In genomic region chr2:200376422-200377142, GRCh38 we compare ENCODE assay signal across 9 cellular contexts.
DNase-seq lines count a peak whose midpoint lies in the region; ATAC-seq and TF ChIP-seq lines count a peak whose summit lies in the region.
"Had no signal": no experiment of that assay in that cellular context is flagged by ENCODE, and none has a peak within 500 bp of the region (broad histone marks: within the 10 kb centered on the region; RNA-seq: fewer than 3 reads in every experiment).

No MANE protein-coding gene starts in this region.

- H3K9me2 ChIP-seq in MM.1S (replicated peaks; ENCODE audit: insufficient read depth, low read length), result no peaks in the 10 kb centered on the region

- intact Hi-C loops in Right ventricle myocardium superior (cut with DNase I) (no loop called here), gastrocnemius medialis (cut with DNase I; ENCODE audit: low total_unique reads) (loop anchor here (1.0 to 5.0 kb wide), 3 partner anchors 56 to 741 kb away; partner anchors contain the start of genes CFLAR and SPATS2L)

- in situ Hi-C loops in gastrocnemius medialis (cut with MboI; ENCODE audit: low sequenced_read_pairs in 4 of 4), result loop anchor here in 1 of 4 donors (10.0 kb wide), 1 partner anchor 62 kb away; no protein-coding TSS in a partner anchor

- H3K4me3 ChIP-seq in MM.1S (ENCODE audit: low read length) (no peak overlapping the region; the same call in 1 of the 2 replicates), gastrocnemius medialis (no peak overlapping the region)

- H4K20me1 ChIP-seq in MM.1S (ENCODE audit: insufficient read depth, low read length), result no peaks in the 10 kb centered on the region

- peaks cover 78% of the 10 kb centered on the region for H3K79me2 ChIP-seq in MM.1S (ENCODE audit: low read length)

- H3K4me1 ChIP-seq in MM.1S (ENCODE audit: low read length), result peaks cover 75% of the 10 kb centered on the region
- peaks cover 53 to 74% of the 10 kb centered on the region in 2 donors for H3K4me1 ChIP-seq in gastrocnemius medialis

- H3K4me2 ChIP-seq in MM.1S (ENCODE audit: low read depth, low read length), result peak overlapping the region; percentile 81

- TF ChIP-seq CTCF in MM.1S (IDR thresholded peaks at IDR 0.05; ENCODE audit: low read length) (no peak), gastrocnemius medialis (IDR thresholded peaks at IDR 0.05 in 4 of 5, conservative IDR thresholded peaks at IDR 0.05 in 1 of 5) (peak in 1 of 5 experiments; percentile 21)

- peak overlapping the region; percentile 79 for H3K27ac ChIP-seq in MM.1S (ENCODE audit: low read length)
- peak overlapping the region; percentile 85 to 91 (median 87) for H3K27ac ChIP-seq in gastrocnemius medialis

- DNase-seq in NCI-H1092 treated with DMSO at 0.1 percent for 48 hours (lab: John Stamatoyannopoulos, UW), result peak; percentile 35
- DNase-seq in NCI-H1092 (lab: John Stamatoyannopoulos, UW), result no peak
- DNase-seq in MM.1S, result peak; percentile 86
- DNase-seq in Right ventricle myocardium superior, result no peak
- peak; percentile 93 to 96 for DNase-seq in gastrocnemius medialis
- DNase-seq in stimulated activated CD4-positive, alpha-beta T cell treated with anti-CD3 and anti-CD28 coated beads, Interleukin-12 subunit alpha, Interleukin-12 subunit beta, amount 100 ng/mL, for 4 hours, result no peak
- no peak for DNase-seq in OCI-M2 (lab: John Stamatoyannopoulos, UW; ENCODE audit: unreplicated experiment)
- DNase-seq: NCI-H1048 had no signal

- peaks cover 62% of the 10 kb centered on the region for H3F3A ChIP-seq in MM.1S (ENCODE audit: insufficient read depth, low read length)

- H2AFZ ChIP-seq in MM.1S (ENCODE audit: low read length), result peak overlapping the region; percentile 11; the same call in 1 of the 2 replicates

- no peaks in the 10 kb centered on the region for H3K27me3 ChIP-seq in MM.1S (replicated peaks; ENCODE audit: insufficient read depth, low read length)
- H3K27me3 ChIP-seq in gastrocnemius medialis, result no peaks in the 10 kb centered on the region

- H3K9ac ChIP-seq in MM.1S (ENCODE audit: low read length), result peak overlapping the region; percentile 19; the same call in 1 of the 2 replicates

- H3K9me3 ChIP-seq in MM.1S (replicated peaks; ENCODE audit: insufficient read depth, low read length) (no peaks in the 10 kb centered on the region), gastrocnemius medialis (no peaks in the 10 kb centered on the region)

- TF ChIP-seq POLR2A in gastrocnemius medialis (IDR thresholded peaks at IDR 0.05), result peak; percentile 38 to 58

- ATAC-seq in Right ventricle myocardium superior (ENCODE audit: poor library complexity), result peak; percentile 67
- peak; percentile 92 to 94 for ATAC-seq in gastrocnemius medialis
- ATAC-seq in GM18517 (IDR thresholded peaks at IDR 0.05; ENCODE audit: unreplicated experiment), result no peak

- H3K36me3 ChIP-seq in MM.1S (replicated peaks; ENCODE audit: insufficient read depth, low read length) (no peaks in the 10 kb centered on the region), gastrocnemius medialis (no peaks in the 10 kb centered on the region)

Comparison
In these comparisons a context has a peak if more than half of its experiments do, and no peak if none do; other contexts are left out.
1. DNase-seq: peak in NCI-H1092 treated with DMSO at 0.1 percent for 48 hours (single experiment), MM.1S (single experiment) and gastrocnemius medialis (2 of 2); none in NCI-H1092 (single experiment), Right ventricle myocardium superior (single experiment), stimulated activated CD4-positive, alpha-beta T cell treated with anti-CD3 and anti-CD28 coated beads, Interleukin-12 subunit alpha, Interleukin-12 subunit beta, amount 100 ng/mL, for 4 hours (single experiment) and OCI-M2 (single experiment).